10 cellular contexts compared by ENCODE assay signal in the genomic region with DNA sequence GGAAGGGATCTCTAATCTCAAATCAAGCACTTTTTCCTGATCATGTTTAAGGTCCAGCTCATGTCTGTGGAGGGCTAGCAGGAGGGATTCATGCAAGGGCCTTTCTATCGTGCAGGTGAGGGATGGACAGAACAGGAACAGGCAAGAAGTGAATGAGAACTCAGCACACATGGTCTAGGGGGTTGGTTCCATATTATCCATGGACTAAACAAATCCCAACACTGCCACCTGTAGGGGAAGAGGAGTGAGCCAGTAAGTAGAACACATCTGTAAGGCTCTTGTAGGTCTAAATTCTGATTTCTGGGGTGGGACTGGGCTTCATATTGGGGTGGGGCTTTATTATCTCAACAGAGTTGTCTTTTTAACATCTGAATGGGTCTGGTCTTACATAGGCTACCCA.
DNase-seq lines count a peak whose midpoint lies in the region; ATAC-seq and TF ChIP-seq lines count a peak whose summit lies in the region.
"Had no signal": no experiment of that assay in that cellular context is flagged by ENCODE, and none has a peak within 500 bp of the region (broad histone marks: within the 10 kb centered on the region; RNA-seq: fewer than 3 reads in every experiment).

No MANE protein-coding gene starts in this region.

- H4K20me1 ChIP-seq in OCI-LY1 (ENCODE audit: insufficient read depth, low read length), result no peaks in the 10 kb centered on the region

- no peaks in the 10 kb centered on the region for H3K9me2 ChIP-seq in OCI-LY1 (ENCODE audit: low read depth, low read length)

- no peak overlapping the region for H3K27ac ChIP-seq in OCI-LY1 (ENCODE audit: low read depth, low read length, poor library complexity, severe bottlenecking)
- H3K27ac ChIP-seq: right lobe of liver had no signal

- no peak overlapping the region for H3K9ac ChIP-seq in OCI-LY1 (ENCODE audit: low read length)

- intact Hi-C loops in posterior cingulate gyrus (cut with DNase I), result no loop called here

- no peak for ATAC-seq in HG03139 (IDR thresholded peaks at IDR 0.05; ENCODE audit: unreplicated experiment)

- no peaks in the 10 kb centered on the region for H3K79me2 ChIP-seq in OCI-LY1 (ENCODE audit: insufficient read depth, low read length)

- H3F3A ChIP-seq in OCI-LY1 (ENCODE audit: insufficient read depth, low read length), result no peaks in the 10 kb centered on the region

- no peaks in the 10 kb centered on the region for H3K36me3 ChIP-seq in OCI-LY1 (ENCODE audit: insufficient read depth, low read length)
- H3K36me3 ChIP-seq: right lobe of liver had no signal

- H3K27me3 ChIP-seq in OCI-LY1 (ENCODE audit: insufficient read depth, low read length), result no peaks in the 10 kb centered on the region
- H3K27me3 ChIP-seq: right lobe of liver had no signal

- H3K4me1 ChIP-seq in OCI-LY1 (ENCODE audit: insufficient read depth, low read length, severe bottlenecking), result no peaks in the 10 kb centered on the region
- H3K4me1 ChIP-seq: right lobe of liver had no signal

- no peak overlapping the region for H3K4me2 ChIP-seq in OCI-LY1 (ENCODE audit: low read length)

- in situ Hi-C loops in ACHN (cut with HindIII; ENCODE audit: low pct_ligation_motif_present, low pct_unique_long_range_greater_than_20kb, low sequenced_read_pairs), result no loop called here

- no peak overlapping the region for H3K4me3 ChIP-seq in GM12865 (ENCODE audit: low read depth, low read length)
- no peak overlapping the region for H3K4me3 ChIP-seq in OCI-LY1 (ENCODE audit: low read depth, low read length, poor library complexity, severe bottlenecking)
- no peak overlapping the region for H3K4me3 ChIP-seq in fibroblast of the aortic adventitia (ENCODE audit: low read depth, low read length)
- H3K4me3 ChIP-seq: right lobe of liver had no signal

- H3K9me3 ChIP-seq in OCI-LY1 (ENCODE audit: low read length), result no peaks in the 10 kb centered on the region
- H3K9me3 ChIP-seq: right lobe of liver had no signal

- no peak overlapping the region for H2AFZ ChIP-seq in OCI-LY1 (ENCODE audit: low read length)

- TF ChIP-seq CTCF in GM12865 (IDR thresholded peaks at IDR 0.05; ENCODE audit: insufficient read depth, low read depth, low read length, missing control alignments) (peak; percentile 28), OCI-LY1 (IDR thresholded peaks at IDR 0.05; ENCODE audit: low read length) (peak; percentile 40; the same call in 1 of the 2 replicates), fibroblast of the aortic adventitia (IDR thresholded peaks at IDR 0.05; ENCODE audit: insufficient read depth, low read length) (peak; percentile 26)

- DNase-seq in ACHN (peak; percentile 54), GM12865 (ENCODE audit: low read depth) (peak; percentile 43), fibroblast of the aortic adventitia (ENCODE audit: low read depth) (peak; percentile 8), posterior cingulate gyrus (no peak), NCI-H2196 treated with DMSO at 0.1 percent for 48 hours (lab: John Stamatoyannopoulos, UW; ENCODE audit: unreplicated experiment) (no peak)
- DNase-seq in activated naive CD4-positive, alpha-beta T cell (lab: John Stamatoyannopoulos, UW), result no peak
- DNase-seq: GDM1, right lobe of liver had no signal

Comparison
In these comparisons a context has a peak if more than half of its experiments do, and no peak if none do; other contexts are left out.
1. DNase-seq: peak in ACHN (single experiment), GM12865 (single experiment) and fibroblast of the aortic adventitia (single experiment); none in posterior cingulate gyrus (0 of 10), NCI-H2196 treated with DMSO at 0.1 percent for 48 hours (single experiment) and activated naive CD4-positive, alpha-beta T cell (0 of 4).
2. Peak in every context shown above with its lines, with median percentiles within 50 percentile points of each other: CTCF ChIP-seq.